ENCODE assay signal across 36 cellular contexts in the genomic region with DNA sequence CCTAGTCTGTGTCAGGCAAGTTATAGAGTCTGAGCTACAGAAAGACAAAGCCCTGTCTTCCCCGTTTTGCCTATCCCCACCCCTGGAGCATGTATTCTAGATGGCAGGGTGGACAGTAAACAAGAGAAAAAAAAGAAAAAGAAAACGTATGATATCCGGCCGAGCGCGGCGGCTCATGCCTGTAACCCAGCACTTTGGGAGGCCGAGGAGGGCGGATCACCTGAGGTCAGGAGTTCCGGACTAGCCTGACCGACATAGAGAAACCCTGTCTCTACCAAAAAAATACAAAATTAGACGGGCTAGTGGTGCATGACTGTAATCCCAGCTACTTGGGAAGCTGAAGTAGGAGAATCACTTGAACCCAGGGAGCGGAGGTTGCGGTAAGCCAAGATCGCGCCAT.
"Had no signal": no experiment of that assay in that cellular context is flagged by ENCODE, and none has a peak within 500 bp of the region (broad histone marks: within the 10 kb centered on the region; RNA-seq: fewer than 3 reads in every experiment).

No MANE protein-coding gene starts in this region.

- H3K4me3 Mint-ChIP-seq: activated B cell treated with CpG ODN at 0.5 μM for 24 hours; activated CD4-positive, alpha-beta memory T cell treated with anti-CD3 and anti-CD28 coated beads for 36 hours; activated CD4-positive, alpha-beta T cell treated with anti-CD3 and anti-CD28 coated beads, Interleukin-2, amount 10 ng/mL, durations not matched to agents 24 days and 14 days; activated CD8-positive, alpha-beta T cell treated with anti-CD3 and anti-CD28 coated beads for 36 hours; activated naive CD4-positive, alpha-beta T cell treated with anti-CD3 and anti-CD28 coated beads for 36 hours; activated naive CD8-positive, alpha-beta T cell treated with anti-CD3 and anti-CD28 coated beads for 36 hours; activated T-cell treated with anti-CD3 and anti-CD28 coated beads, Interleukin-2, amount 50 U/mL, for 4 hours; activated T-cell treated with anti-CD3 and anti-CD28 coated beads, Interleukin-2, amount 50 U/mL, for 72 hours; activated T-helper 1 cell treated with anti-CD3 and anti-CD28 coated beads, Interleukin-12 subunit alpha, Interleukin-12 subunit beta, Interleukin-2, Interleukin-4 antibody, amounts not matched to agents 30 ng/mL and 10 ng/mL and 1 ng/mL, durations not matched to agents 14 hours and 24 hours and 36 hours; activated T-helper 17 cell treated with anti-CD3 and anti-CD28 coated beads, Interleukin-2, amount 50 U/mL, for 72 hours; T-helper 1 cell treated with Interleukin-12 subunit alpha and Interleukin-12 subunit beta and Interleukin-4 antibody, amounts not matched to agents 30 μg/mL and 1 μg/mL, for 36 hours; T-helper 2 cell treated with Interferon-gamma antibody and Interleukin-4, amounts not matched to agents 5 μg/mL and 100 μg/mL, for 36 hours had no signal

- H3K4me1 ChIP-seq: adrenal gland, body of pancreas, breast epithelium had no signal

- H3K27ac ChIP-seq: adrenal gland, body of pancreas, brain microvascular endothelial cell, breast epithelium, VCaP had no signal

- H3K9me3 Mint-ChIP-seq: activated CD4-positive, alpha-beta T cell treated with anti-CD3 and anti-CD28 coated beads, Interleukin-2, amount 10 ng/mL, durations not matched to agents 24 days and 14 days had no signal

- ATAC-seq: activated CD8-positive, alpha-beta T cell treated with anti-CD3 and anti-CD28 coated beads for 36 hours; activated naive CD4-positive, alpha-beta T cell treated with anti-CD3 and anti-CD28 coated beads, Interleukin-2, amount 50 U/mL, for 72 hours; activated T-cell treated with anti-CD3 and anti-CD28 coated beads, Interleukin-2, amount 50 U/mL, for 4 hours; activated T-cell treated with anti-CD3 and anti-CD28 coated beads, Interleukin-2, amount 50 U/mL, for 72 hours; activated T-helper 17 cell treated with anti-CD3 and anti-CD28 coated beads, Interleukin-2, amount 50 U/mL, for 72 hours; body of pancreas had no signal

- FAIRE-seq: astrocyte, TTC549 had no signal

- H3K4me1 Mint-ChIP-seq: activated B cell treated with CpG ODN at 0.5 μM for 24 hours; activated CD4-positive, alpha-beta T cell treated with anti-CD3 and anti-CD28 coated beads, Interleukin-2, amount 10 ng/mL, durations not matched to agents 24 days and 14 days; activated naive CD8-positive, alpha-beta T cell treated with anti-CD3 and anti-CD28 coated beads for 36 hours; activated T-helper 17 cell treated with anti-CD3 and anti-CD28 coated beads, Interleukin-2, amount 50 U/mL, for 72 hours had no signal

- H3K4me3 ChIP-seq: adrenal gland, body of pancreas, breast epithelium had no signal

- H3K9me3 ChIP-seq: adrenal gland, body of pancreas, breast epithelium had no signal

- H3K27me3 ChIP-seq: adrenal gland, body of pancreas, brain microvascular endothelial cell, breast epithelium had no signal

- H3K27ac Mint-ChIP-seq: activated B cell treated with CpG ODN at 0.5 μM for 24 hours; activated CD4-positive, alpha-beta memory T cell treated with anti-CD3 and anti-CD28 coated beads for 36 hours; activated CD4-positive, alpha-beta T cell treated with anti-CD3 and anti-CD28 coated beads, Interleukin-2, amount 10 ng/mL, durations not matched to agents 24 days and 14 days; activated CD8-positive, alpha-beta T cell treated with anti-CD3 and anti-CD28 coated beads for 36 hours; activated naive CD4-positive, alpha-beta T cell treated with anti-CD3 and anti-CD28 coated beads for 36 hours; activated naive CD4-positive, alpha-beta T cell treated with anti-CD3 and anti-CD28 coated beads, Interleukin-2, amount 50 U/mL, for 72 hours; activated naive CD8-positive, alpha-beta T cell treated with anti-CD3 and anti-CD28 coated beads for 36 hours; activated T-cell treated with anti-CD3 and anti-CD28 coated beads, Interleukin-2, amount 50 U/mL, for 72 hours; activated T-helper 1 cell treated with anti-CD3 and anti-CD28 coated beads, Interleukin-12 subunit alpha, Interleukin-12 subunit beta, Interleukin-2, Interleukin-4 antibody, amounts not matched to agents 30 ng/mL and 10 ng/mL and 1 ng/mL, durations not matched to agents 14 hours and 24 hours and 36 hours; activated T-helper 17 cell treated with anti-CD3 and anti-CD28 coated beads, Interleukin-2, amount 50 U/mL, for 72 hours; T-helper 1 cell treated with Interleukin-12 subunit alpha and Interleukin-12 subunit beta and Interleukin-4 antibody, amounts not matched to agents 30 μg/mL and 1 μg/mL, for 36 hours; T-helper 2 cell treated with Interferon-gamma antibody and Interleukin-4, amounts not matched to agents 5 μg/mL and 100 μg/mL, for 36 hours had no signal

- H3K36me3 Mint-ChIP-seq: activated CD4-positive, alpha-beta memory T cell treated with anti-CD3 and anti-CD28 coated beads for 36 hours; activated naive CD4-positive, alpha-beta T cell treated with anti-CD3 and anti-CD28 coated beads, Interleukin-2, amount 50 U/mL, for 72 hours; activated naive CD8-positive, alpha-beta T cell treated with anti-CD3 and anti-CD28 coated beads for 36 hours had no signal

- H3K27me3 Mint-ChIP-seq: activated B cell treated with CpG ODN at 0.5 μM for 24 hours; activated CD4-positive, alpha-beta memory T cell treated with anti-CD3 and anti-CD28 coated beads for 36 hours; activated CD4-positive, alpha-beta T cell treated with anti-CD3 and anti-CD28 coated beads, Interleukin-2, amount 10 ng/mL, durations not matched to agents 24 days and 14 days; activated CD8-positive, alpha-beta T cell treated with anti-CD3 and anti-CD28 coated beads for 36 hours; activated naive CD8-positive, alpha-beta T cell treated with anti-CD3 and anti-CD28 coated beads for 36 hours; activated T-helper 17 cell treated with anti-CD3 and anti-CD28 coated beads, Interleukin-2, amount 50 U/mL, for 72 hours had no signal

- DNase-seq: activated B cell treated with CpG ODN at 0.5 μM for 24 hours; activated CD4-positive, alpha-beta memory T cell treated with anti-CD3 and anti-CD28 coated beads for 36 hours; activated CD4-positive, alpha-beta T cell treated with anti-CD3 and anti-CD28 coated beads for 4 hours; activated CD4-positive, alpha-beta T cell treated with anti-CD3 and anti-CD28 coated beads, Interleukin-2, amount 10 ng/mL, durations not matched to agents 24 days and 14 days; activated CD4-positive, alpha-beta T cell treated with anti-CD3 and anti-CD28 coated beads, Interleukin-2, amount 50 U/mL, for 1 hour; activated CD4-positive, alpha-beta T cell treated with anti-CD3 and anti-CD28 coated beads, Interleukin-2, amount 50 U/mL, for 4 hours; activated CD4-positive, CD25-positive, alpha-beta regulatory T cell treated with anti-CD3 and anti-CD28 coated beads, Interleukin-2, amount 50 U/mL, for 72 hours; activated CD8-positive, alpha-beta memory T cell treated with anti-CD3 and anti-CD28 coated beads, Interleukin-2, amount 50 U/mL, for 4 hours; activated CD8-positive, alpha-beta T cell treated with anti-CD3 and anti-CD28 coated beads for 36 hours; activated effector memory CD4-positive, alpha-beta T cell treated with anti-CD3 and anti-CD28 coated beads, Interleukin-2, amount 50 U/mL, for 16 hours; activated gamma-delta T cell treated with Interleukin-2 at 50 U/mL for 16 hours; activated naive CD4-positive, alpha-beta T cell; activated naive CD4-positive, alpha-beta T cell treated with anti-CD3 and anti-CD28 coated beads for 36 hours; activated naive CD4-positive, alpha-beta T cell treated with anti-CD3 and anti-CD28 coated beads, Interleukin-2, amount 50 U/mL, for 16 hours; activated naive CD8-positive, alpha-beta T cell treated with anti-CD3 and anti-CD28 coated beads for 36 hours; activated T-cell treated with anti-CD3 and anti-CD28 coated beads for 4 hours; activated T-cell treated with anti-CD3 and anti-CD28 coated beads, Interleukin-2, amount 50 U/mL, for 1 hour; activated T-cell treated with anti-CD3 and anti-CD28 coated beads, Interleukin-2, amount 50 U/mL, for 4 hours; activated T-cell treated with anti-CD3 and anti-CD28 coated beads, Interleukin-2, amount 50 U/mL, for 72 hours; adrenal gland; amniotic stem cell; body of pancreas; brain microvascular endothelial cell; central memory CD4-positive, alpha-beta T cell; T-helper 1 cell; T-helper 2 cell; T-helper 9 cell had no signal

- H3K36me3 ChIP-seq: adrenal gland, brain microvascular endothelial cell, breast epithelium had no signal
